ENCODE assay signal across 9 cellular contexts in genomic region chr4:151408380-151408629, GRCh38. TPM values are rescaled to one million over a fixed set of nuclear protein-coding genes. Genes with fewer than 3 reads are reported as not detected.
DNase-seq lines count a peak whose midpoint lies in the region; ATAC-seq, FAIRE-seq and TF ChIP-seq lines count a peak whose summit lies in the region.
"Had no signal": no experiment of that assay in that cellular context is flagged by ENCODE, and none has a peak within 500 bp of the region (broad histone marks: within the 10 kb centered on the region; RNA-seq: fewer than 3 reads in every experiment).

No MANE protein-coding gene starts in this region.

- peak overlapping the region; percentile 64 for H3K4me3 ChIP-seq in astrocyte (ENCODE audit: insufficient read depth, low read depth, low read length)
- H3K4me3 ChIP-seq in lower lobe of right lung, result peak overlapping the region; percentile 59
- peak overlapping the region; percentile 44 to 93 for H3K4me3 ChIP-seq in aorta (ENCODE audit: low read length in 2 of 2)

- H3K4me1 Mint-ChIP-seq in CD4-positive, alpha-beta T cell (ENCODE audit: low read depth), result peaks cover 27% of the 10 kb centered on the region
- H3K4me1 Mint-ChIP-seq in astrocyte (ENCODE audit: low read depth, unreplicated experiment), result peaks cover 6% of the 10 kb centered on the region

- POLR2A ChIA-PET in CD4-positive, alpha-beta T cell (lab: Charles Lee), result no interaction called here

- no peak for DNase-seq in CD4-positive, alpha-beta T cell
- DNase-seq in astrocyte (ENCODE audit: low read depth) (no peak), lower lobe of right lung (no peak), aorta (no peak), NOMO-1 treated with DMSO at 0.1 percent for 48 hours (lab: John Stamatoyannopoulos, UW; ENCODE audit: unreplicated experiment) (no peak), kidney glomerular epithelial cell (lab: John Stamatoyannopoulos, UW) (no peak)

- intact Hi-C loops in CD4-positive, alpha-beta T cell (cut with DNase I, micrococcal nuclease), result loop anchor here in 1 of 2 experiments (5.0 to 10.0 kb wide), 4 partner anchors 311 to 1374 kb away; partner anchors contain the start of genes LRBA and RPS3A
- intact Hi-C loops in lower lobe of right lung (cut with DNase I), result no loop called here
- intact Hi-C loops in aorta (cut with DNase I), result no loop called here

- no peak for TF ChIP-seq CTCF in CD4-positive, alpha-beta T cell (IDR thresholded peaks at IDR 0.05)
- no peak for TF ChIP-seq CTCF in astrocyte (IDR thresholded peaks at IDR 0.05; ENCODE audit: insufficient read depth, low read depth, low read length)
- TF ChIP-seq CTCF in lower lobe of right lung (IDR thresholded peaks at IDR 0.05), result no peak

- H3K4me1 ChIP-seq in astrocyte (ENCODE audit: insufficient read depth, low read length), result peaks cover 4% of the 10 kb centered on the region
- H3K4me1 ChIP-seq in lower lobe of right lung, result peaks cover 20% of the 10 kb centered on the region
- no peaks in the 10 kb centered on the region for H3K4me1 ChIP-seq in aorta (ENCODE audit: control insufficient read depth in 1 of 2, insufficient read depth in 2 of 2, low read length in 2 of 2)

- H3K36me3 ChIP-seq in astrocyte (ENCODE audit: insufficient read depth, low read length) (no peaks in the 10 kb centered on the region), lower lobe of right lung (no peaks in the 10 kb centered on the region), aorta (ENCODE audit: control insufficient read depth in 1 of 2, insufficient read depth in 2 of 2, low read length in 1 of 2) (no peaks in the 10 kb centered on the region)

- WGBS in aorta, 2 donors, result 1 to 2% methylated on average over 8 of the region's 8 CpGs

- H3K4me2 ChIP-seq in astrocyte (ENCODE audit: low read length), result peak overlapping the region; percentile 95

- CTCF ChIA-PET in CD4-positive, alpha-beta T cell (lab: Charles Lee), result interaction anchor here (1.0 kb wide), 1 partner anchor 308 kb away, joined by 3 read pairs; no protein-coding TSS in a partner anchor

- H3K36me3 Mint-ChIP-seq in CD4-positive, alpha-beta T cell (ENCODE audit: low read depth), result no peaks in the 10 kb centered on the region
- H3K36me3 Mint-ChIP-seq in astrocyte (ENCODE audit: low read depth, unreplicated experiment), result peaks cover 2% of the 10 kb centered on the region

- H3K79me2 ChIP-seq in astrocyte (ENCODE audit: insufficient read depth, low read length), result no peaks in the 10 kb centered on the region

- no peaks in the 10 kb centered on the region for H4K20me1 ChIP-seq in astrocyte (ENCODE audit: insufficient read depth, low read length)

- peak overlapping the region; percentile 96 for H3K4me3 Mint-ChIP-seq in CD4-positive, alpha-beta T cell
- peak overlapping the region; percentile 88 for H3K4me3 Mint-ChIP-seq in astrocyte (ENCODE audit: unreplicated experiment)

- peak overlapping the region; percentile 77 for H3K9ac ChIP-seq in astrocyte (ENCODE audit: low read length)

- H3K27ac Mint-ChIP-seq in CD4-positive, alpha-beta T cell, result peak overlapping the region; percentile 83
- H3K27ac Mint-ChIP-seq in astrocyte (ENCODE audit: unreplicated experiment), result peak overlapping the region; percentile 42

- H3K27ac ChIP-seq in CD4-positive, alpha-beta T cell (ENCODE audit: low read depth, low read length), result no peak overlapping the region
- H3K27ac ChIP-seq in astrocyte (ENCODE audit: low read depth, low read length), result no peak overlapping the region
- peak overlapping the region; percentile 82 for H3K27ac ChIP-seq in lower lobe of right lung
- no peak overlapping the region for H3K27ac ChIP-seq in aorta (ENCODE audit: low read depth in 1 of 2, low read length in 2 of 2)
- H3K27ac ChIP-seq: HL-60 had no signal

- peaks cover 4% of the 10 kb centered on the region for H3K27me3 Mint-ChIP-seq in CD4-positive, alpha-beta T cell
- peaks cover 10% of the 10 kb centered on the region for H3K27me3 Mint-ChIP-seq in astrocyte (ENCODE audit: low read depth, unreplicated experiment)

- peak overlapping the region; percentile 92 for H2AFZ ChIP-seq in astrocyte (ENCODE audit: low read depth, low read length)

- no peaks in the 10 kb centered on the region for H3K9me3 ChIP-seq in CD4-positive, alpha-beta T cell (ENCODE audit: control insufficient read depth, low read length)
- H3K9me3 ChIP-seq in astrocyte (ENCODE audit: insufficient read depth, low read depth, low read length) (no peaks in the 10 kb centered on the region), lower lobe of right lung (no peaks in the 10 kb centered on the region), aorta (ENCODE audit: control insufficient read depth, low read length) (no peaks in the 10 kb centered on the region)

- no peaks in the 10 kb centered on the region for H3K9me3 Mint-ChIP-seq in CD4-positive, alpha-beta T cell
- H3K9me3 Mint-ChIP-seq in astrocyte (ENCODE audit: unreplicated experiment), result no peaks in the 10 kb centered on the region

- no peak for ATAC-seq in CD4-positive, alpha-beta T cell (ENCODE audit: poor library complexity)
- ATAC-seq in HG02610 (IDR thresholded peaks at IDR 0.05; ENCODE audit: unreplicated experiment) (peak; percentile 1), lower lobe of right lung (no peak), aorta (ENCODE audit: low FRiP score) (no peak), GM21360 (IDR thresholded peaks at IDR 0.05; ENCODE audit: unreplicated experiment) (no peak)

- H3K27me3 ChIP-seq in CD4-positive, alpha-beta T cell (ENCODE audit: control insufficient read depth, insufficient read depth, low read length), result no peaks in the 10 kb centered on the region
- peaks cover 13% of the 10 kb centered on the region for H3K27me3 ChIP-seq in astrocyte (ENCODE audit: insufficient read depth, low read length)
- H3K27me3 ChIP-seq in lower lobe of right lung (ENCODE audit: low read depth), result peaks cover 6% of the 10 kb centered on the region
- no peaks in the 10 kb centered on the region for H3K27me3 ChIP-seq in aorta (ENCODE audit: control insufficient read depth in 1 of 2, insufficient read depth in 2 of 2, low read length in 1 of 2)

- FAIRE-seq in astrocyte (lab: Jason Lieb, UNC), result no peak

RNA-seq across cellular contexts. Expression of gene FHIP1A, which starts 0.7 kb away (rescaled TPM):
- 1 to 10 TPM; 2.4 to 3.2 TPM for total RNA-seq in CD4-positive, alpha-beta T cell
- total RNA-seq in astrocyte (2.4 and 4.1 TPM in 2 replicates), lower lobe of right lung (14.3 TPM), aorta (1 to 10 TPM; 2.8 to 6.2 TPM)
- polyA plus RNA-seq in aorta, result under 1 TPM in 1 of 2 donors, not detected in 1; 0.88 TPM
